29 cellular contexts compared by ENCODE assay signal in genomic region chr21:35207322-35207721, GRCh38.
DNase-seq lines count a peak whose midpoint lies in the region; ATAC-seq, FAIRE-seq and TF ChIP-seq lines count a peak whose summit lies in the region.
"Had no signal": no experiment of that assay in that cellular context is flagged by ENCODE, and none has a peak within 500 bp of the region (broad histone marks: within the 10 kb centered on the region; RNA-seq: fewer than 3 reads in every experiment).

No MANE protein-coding gene starts in this region.

- DNase-seq in heart left ventricle (no peak), cardiac septum (ENCODE audit: low spot score) (no peak), K562 (ENCODE audit: extremely low read depth in 1 of 4, low spot score in 3 of 4) (no peak), prostate gland (ENCODE audit: low spot score) (no peak), transverse colon (no peak), NCI-H2029 (lab: John Stamatoyannopoulos, UW) (no peak), AG08395 (ENCODE audit: low spot score) (no peak)
- no peak for DNase-seq in naive thymus-derived CD8-positive, alpha-beta T cell
- DNase-seq: 8988T; activated CD4-positive, alpha-beta T cell treated with anti-CD3 and anti-CD28 coated beads for 48 hours; activated CD8-positive, alpha-beta memory T cell treated with anti-CD3 and anti-CD28 coated beads, Interleukin-2, amount 10 ng/mL, durations not matched to agents 7 days and 5 days; effector memory CD8-positive, alpha-beta T cell; GOT3; kidney glomerular epithelial cell; mesendoderm; NCI-H1092 treated with DMSO at 0.1 percent for 48 hours; NCI-H2029 treated with DMSO at 0.1 percent for 48 hours; NCI-H345; nephron progenitor cell; SJCRH30; stimulated activated CD4-positive, alpha-beta T cell treated with anti-CD3 and anti-CD28 coated beads, Interleukin-2, amount 100 ng/mL, for 24 hours had no signal

- H3K9me3 ChIP-seq in heart left ventricle: peaks cover 0 to 7% (median 0%) of the 10 kb centered on the region in 12 donors
- no peaks in the 10 kb centered on the region for H3K9me3 ChIP-seq in K562 (replicated peaks; ENCODE audit: control insufficient read depth, insufficient read depth, low read depth, low read length)
- no peaks in the 10 kb centered on the region for H3K9me3 ChIP-seq in prostate gland
- H3K9me3 ChIP-seq in transverse colon: no peaks in the 10 kb centered on the region
- H3K9me3 ChIP-seq: ascending aorta, SJCRH30 had no signal

- TF ChIP-seq CTCF in heart left ventricle (IDR thresholded peaks at IDR 0.05) (no peak), K562 (IDR thresholded peaks at IDR 0.05 in 2 of 3, conservative IDR thresholded peaks at IDR 0.05 in 1 of 3; ENCODE audit: insufficient read depth in 2 of 3, low read depth in 1 of 3, low read length in 3 of 3) (no peak), prostate gland (IDR thresholded peaks at IDR 0.05) (no peak), transverse colon (IDR thresholded peaks at IDR 0.05) (no peak)

- H3K9me3 Mint-ChIP-seq in naive thymus-derived CD8-positive, alpha-beta T cell: peaks cover 4 to 17% (median 15%) of the 10 kb centered on the region in 9 donors

- peaks cover 14 to 27% (median 25%) of the 10 kb centered on the region in 4 donors for H3K4me1 Mint-ChIP-seq in naive thymus-derived CD8-positive, alpha-beta T cell

- H3K36me3 ChIP-seq in heart left ventricle (no peaks in the 10 kb centered on the region), K562 (ENCODE audit: control insufficient read depth, insufficient read depth, low read length) (no peaks in the 10 kb centered on the region), prostate gland (no peaks in the 10 kb centered on the region), transverse colon (no peaks in the 10 kb centered on the region)
- H3K36me3 ChIP-seq: ascending aorta, SJCRH30 had no signal

- POLR2A ChIA-PET in K562 (lab: Yijun Ruan, JAX): interaction anchor here (0.6 to 1.2 kb wide), 2 partner anchors 320 to 1848 kb away, joined by 3 read pairs; no protein-coding TSS in a partner anchor
- POLR2A ChIA-PET in naive thymus-derived CD8-positive, alpha-beta T cell (lab: Charles Lee): no interaction called here

- no peak overlapping the region for H3K4me2 ChIP-seq in K562 (ENCODE audit: insufficient read depth, low read length)

- in situ Hi-C loops in K562 (cut with MboI): no loop called here
- in situ Hi-C loops in transverse colon (cut with MboI; ENCODE audit: low pct_ligation_motif_present in 1 of 4, low pct_unique_long_range_greater_than_20kb in 1 of 4, low sequenced_read_pairs in 3 of 4): loop anchor here in 1 of 4 donors (25.0 kb wide), 1 partner anchor 320 kb away; no protein-coding TSS in a partner anchor

- no peak overlapping the region for H3K27ac Mint-ChIP-seq in naive thymus-derived CD8-positive, alpha-beta T cell
- H3K27ac Mint-ChIP-seq: activated CD8-positive, alpha-beta memory T cell treated with anti-CD3 and anti-CD28 coated beads, Interleukin-2, amount 10 ng/mL, durations not matched to agents 7 days and 5 days; activated T-helper 1 cell treated with anti-CD3 and anti-CD28 coated beads, Interleukin-12 subunit alpha, Interleukin-12 subunit beta, Interleukin-2, Interleukin-4 antibody, amounts not matched to agents 30 ng/mL and 10 ng/mL and 1 ng/mL, durations not matched to agents 14 hours and 24 hours and 36 hours; effector memory CD8-positive, alpha-beta T cell; nephron progenitor cell; stimulated activated effector memory CD8-positive, alpha-beta T cell treated with anti-CD3 and anti-CD28 coated beads, Interleukin-12 subunit alpha, Interleukin-12 subunit beta, amount 100 ng/mL, for 72 hours had no signal

- CTCF ChIA-PET in K562 (lab: Yijun Ruan, JAX; ENCODE audit: low intra/inter-chr PET ratio): no interaction called here

- TF ChIP-seq EP300 in K562 (IDR thresholded peaks at IDR 0.05; ENCODE audit: low read length) (no peak), transverse colon (IDR thresholded peaks at IDR 0.05; ENCODE audit: low read depth) (no peak)

- no TSS peak for BruUV-seq in K562 (replicated peaks; lab: Mats Ljungman, UMichigan)

- peak overlapping the region in 1 of 2 experiments; percentile 57; a peak in 1 of 4 replicates for H3K9ac ChIP-seq in K562 (ENCODE audit: insufficient read depth in 1 of 2, low read depth in 2 of 2, low read length in 2 of 2)
- H3K9ac ChIP-seq: parathyroid adenoma had no signal

- H3K36me3 Mint-ChIP-seq in naive thymus-derived CD8-positive, alpha-beta T cell: peaks cover 0 to 14% (median 0%) of the 10 kb centered on the region in 3 donors
- H3K36me3 Mint-ChIP-seq: activated CD8-positive, alpha-beta memory T cell treated with anti-CD3 and anti-CD28 coated beads, Interleukin-2, amount 10 ng/mL, durations not matched to agents 7 days and 5 days; stimulated activated effector memory CD8-positive, alpha-beta T cell treated with anti-CD3 and anti-CD28 coated beads, Interleukin-12 subunit alpha, Interleukin-12 subunit beta, amount 100 ng/mL, for 72 hours had no signal

- no peak for TF ChIP-seq RAD21 in K562 (CRISPR knock-in tag; conservative IDR thresholded peaks at IDR 0.05 in 1 of 2, IDR thresholded peaks at IDR 0.05 in 1 of 2)

- H3K79me2 ChIP-seq in K562 (ENCODE audit: control insufficient read depth, insufficient read depth, low read length): no peaks in the 10 kb centered on the region
- H3K79me2 ChIP-seq: parathyroid adenoma had no signal

- intact Hi-C loops in heart left ventricle (cut with DNase I): loop anchor here in 3 of 10 donors (2.0 to 10.0 kb wide), 4 partner anchors 37 to 323 kb away; no protein-coding TSS in a partner anchor
- intact Hi-C loops in cardiac septum (cut with DNase I): loop anchor here (5.0 to 10.0 kb wide), 7 partner anchors 103 to 727 kb away; no protein-coding TSS in a partner anchor
- intact Hi-C loops in K562 (cut with micrococcal nuclease): loop anchor here (2.0 to 10.0 kb wide), 5 partner anchors 101 to 463 kb away; no protein-coding TSS in a partner anchor
- intact Hi-C loops in prostate gland (cut with DNase I): loop anchor here (5.0 kb wide), 2 partner anchors 50 to 110 kb away; no protein-coding TSS in a partner anchor
- intact Hi-C loops in transverse colon (cut with DNase I; ENCODE audit: low total_unique reads): no loop called here

- no peak overlapping the region for H3K4me3 Mint-ChIP-seq in naive thymus-derived CD8-positive, alpha-beta T cell
- H3K4me3 Mint-ChIP-seq: activated CD8-positive, alpha-beta memory T cell treated with anti-CD3 and anti-CD28 coated beads, Interleukin-2, amount 10 ng/mL, durations not matched to agents 7 days and 5 days; activated T-helper 1 cell treated with anti-CD3 and anti-CD28 coated beads, Interleukin-12 subunit alpha, Interleukin-12 subunit beta, Interleukin-2, Interleukin-4 antibody, amounts not matched to agents 30 ng/mL and 10 ng/mL and 1 ng/mL, durations not matched to agents 14 hours and 24 hours and 36 hours; effector memory CD8-positive, alpha-beta T cell; nephron progenitor cell; stimulated activated effector memory CD8-positive, alpha-beta T cell treated with anti-CD3 and anti-CD28 coated beads, Interleukin-12 subunit alpha, Interleukin-12 subunit beta, amount 100 ng/mL, for 72 hours had no signal

- no peaks in the 10 kb centered on the region for H4K20me1 ChIP-seq in K562 (replicated peaks; ENCODE audit: control insufficient read depth, insufficient read depth, low read length)

- no peaks in the 10 kb centered on the region for H3K9me1 ChIP-seq in K562 (ENCODE audit: control insufficient read depth, insufficient read depth, low read length)

- ATAC-seq in heart left ventricle: no peak
- no peak for ATAC-seq in K562
- ATAC-seq in naive thymus-derived CD8-positive, alpha-beta T cell: no peak
- ATAC-seq: activated CD8-positive, alpha-beta memory T cell treated with anti-CD3 and anti-CD28 coated beads, Interleukin-2, amount 10 ng/mL, durations not matched to agents 7 days and 5 days; activated naive CD4-positive, alpha-beta T cell treated with anti-CD3 and anti-CD28 coated beads, Interleukin-2, amount 50 U/mL, for 72 hours; effector memory CD8-positive, alpha-beta T cell; stimulated activated effector memory CD8-positive, alpha-beta T cell treated with anti-CD3 and anti-CD28 coated beads, Interleukin-12 subunit alpha, Interleukin-12 subunit beta, amount 100 ng/mL, for 72 hours had no signal

- H3K27me3 ChIP-seq in heart left ventricle (no peaks in the 10 kb centered on the region), K562 (ENCODE audit: control insufficient read depth in 2 of 2, insufficient read depth in 2 of 2, low read length in 2 of 2) (no peaks in the 10 kb centered on the region), prostate gland (replicated peaks; ENCODE audit: insufficient read depth) (no peaks in the 10 kb centered on the region), transverse colon (no peaks in the 10 kb centered on the region)
- H3K27me3 ChIP-seq: ascending aorta, SJCRH30 had no signal

- no peak overlapping the region; the same call in none of the 2 replicates for H2AFZ ChIP-seq in K562 (ENCODE audit: low read depth, low read length)
- H2AFZ ChIP-seq: parathyroid adenoma had no signal

- 63 to 86% (median 74%) methylated on average over 5 to 9 of the region's 9 CpGs for WGBS in heart left ventricle, 4 donors
- 81% methylated on average over 9 of the region's 9 CpGs for WGBS in K562 (ENCODE audit: insufficient coverage, low coverage, missing lambda C conversion rate)
- 92% methylated on average over 9 of the region's 9 CpGs for whole genome bisulfite sequencing in prostate gland
- WGBS in transverse colon (ENCODE audit: low coverage in 1 of 2), 2 donors: 84% methylated on average over 9 of the region's 9 CpGs; no CpG with 5 or more reads in 1 of the 2 donors

- H3K27ac ChIP-seq in heart left ventricle (peak overlapping the region in 11 of 12 donors; percentile 6 to 80 (median 71)), K562 (ENCODE audit: extremely low read depth, low read depth, low read length) (no peak overlapping the region), prostate gland (peak overlapping the region; percentile 15 to 44), transverse colon (peak overlapping the region; percentile 18 to 70 (median 64))
- H3K27ac ChIP-seq: SJCRH30 had no signal

- FAIRE-seq in K562 (lab: Jason Lieb, UNC): no peak
- FAIRE-seq: GM12891, GM19239 had no signal

- H3K27me3 Mint-ChIP-seq in naive thymus-derived CD8-positive, alpha-beta T cell: peaks cover 0 to 4% (median 0%) of the 10 kb centered on the region in 5 donors
- H3K27me3 Mint-ChIP-seq: B cell had no signal

- TF ChIP-seq POLR2A in heart left ventricle (IDR thresholded peaks at IDR 0.05) (no peak), K562 (conservative IDR thresholded peaks at IDR 0.05) (no peak), prostate gland (IDR thresholded peaks at IDR 0.05) (no peak), transverse colon (IDR thresholded peaks at IDR 0.05) (no peak)

- H3K4me3 ChIP-seq in heart left ventricle: no peak overlapping the region
- no peak overlapping the region for H3K4me3 ChIP-seq in K562
- H3K4me3 ChIP-seq in prostate gland: no peak overlapping the region
- H3K4me3 ChIP-seq in transverse colon: no peak overlapping the region
- H3K4me3 ChIP-seq: ascending aorta, SJCRH30 had no signal

- H3K4me1 ChIP-seq in heart left ventricle (peaks cover 0 to 80% (median 48%) of the 10 kb centered on the region in 12 donors), K562 (replicated peaks in 1 of 2; ENCODE audit: control insufficient read depth in 2 of 2, insufficient read depth in 2 of 2, low read length in 2 of 2) (peaks cover 24 to 46% of the 10 kb centered on the region in 2 experiments), prostate gland (replicated peaks) (no peaks in the 10 kb centered on the region), transverse colon (peaks cover 0 to 26% (median 12%) of the 10 kb centered on the region in 4 donors)
- H3K4me1 ChIP-seq: parathyroid adenoma had no signal
